Comparison of ENCODE assay signal across 1 cellular context in genomic region chr5:140322751-140323731, GRCh38.
A peak's percentile ranks its signal among the peaks of the same experiment; 100 is the strongest.
TF ChIP-seq lines count a peak whose summit lies in the region.

No MANE protein-coding gene starts in this region.

TF ChIP-seq in SK-N-SH, 30 proteins besides CTCF, POLR2A, EP300 and RAD21 (continued from another document):
- peak; percentile 87 for TF ChIP-seq PBX3 (IDR thresholded peaks at IDR 0.05)
- TF ChIP-seq NFIC (IDR thresholded peaks at IDR 0.05; ENCODE audit: borderline replicate concordance): peak; percentile 93
- no peak for TF ChIP-seq IRF3 (IDR thresholded peaks at IDR 0.05; ENCODE audit: low read depth, low read length)
- peak; percentile 19; the same call in 1 of the 2 replicates for TF ChIP-seq NRF1 (IDR thresholded peaks at IDR 0.05; ENCODE audit: low read depth, low read length)
- peak; percentile 76; the same call in 1 of the 2 replicates for TF ChIP-seq REST (IDR thresholded peaks at IDR 0.05; ENCODE audit: low read depth, low read length)
- peak; percentile 23; the same call in 1 of the 2 replicates for TF ChIP-seq ELF1 (IDR thresholded peaks at IDR 0.05)
- peak; percentile 94 for TF ChIP-seq RXRA (IDR thresholded peaks at IDR 0.05; ENCODE audit: borderline replicate concordance, low read depth)
- TF ChIP-seq FOXM1 (IDR thresholded peaks at IDR 0.05; ENCODE audit: low read depth): peak; percentile 45; the same call in 1 of the 2 replicates
- TF ChIP-seq MAX (IDR thresholded peaks at IDR 0.05; ENCODE audit: low read depth): peak; percentile 89
- TF ChIP-seq JUND (IDR thresholded peaks at IDR 0.05): peak; percentile 94
- peak; percentile 94 for TF ChIP-seq TEAD4 (IDR thresholded peaks at IDR 0.05; ENCODE audit: borderline replicate concordance, insufficient read depth)
- no peak for TF ChIP-seq GATA2 (CRISPR knock-in tag; IDR thresholded peaks at IDR 0.05)
